ENCODE assay signal across 8 cellular contexts in the genomic region with DNA sequence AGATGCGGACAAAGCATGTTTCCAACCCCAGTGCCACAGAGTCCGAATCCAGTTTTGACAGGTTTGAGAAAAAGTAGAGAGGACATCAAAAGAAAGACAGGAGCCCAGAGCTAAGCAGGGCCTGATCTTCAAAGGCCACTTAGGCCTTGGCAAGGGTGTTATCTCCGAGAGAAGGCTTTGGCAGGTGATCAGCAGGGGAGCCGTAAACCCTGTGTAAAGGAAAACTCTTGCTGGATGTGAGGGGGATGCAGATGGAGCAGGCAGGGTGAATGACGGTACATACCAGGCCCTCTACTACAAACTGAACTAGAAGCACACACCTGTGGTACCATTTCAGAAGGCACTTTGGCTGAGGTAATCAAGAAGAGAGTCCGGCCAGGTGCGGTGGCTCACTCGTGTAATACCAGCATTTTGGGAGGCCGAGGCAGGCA. TPM values are rescaled to one million over a fixed set of nuclear protein-coding genes. Genes with fewer than 3 reads are reported as not detected.
A peak's percentile ranks its signal among the peaks of the same experiment; 100 is the strongest.
DNase-seq lines count a peak whose midpoint lies in the region; ATAC-seq, FAIRE-seq and TF ChIP-seq lines count a peak whose summit lies in the region.

No MANE protein-coding gene starts in this region.

- no peak for DNase-seq in CD8-positive, alpha-beta T cell
- peak; percentile 46 for DNase-seq in NCI-H2029 (lab: John Stamatoyannopoulos, UW)
- DNase-seq in coronary artery (ENCODE audit: low spot score), result no peak
- no peak for DNase-seq in neural progenitor cell (ENCODE audit: low spot score)
- DNase-seq in cerebellar cortex (ENCODE audit: low spot score), result no peak
- no peak for DNase-seq in GM12892 (ENCODE audit: insufficient read length)

- H3F3A ChIP-seq in neural progenitor cell (ENCODE audit: low read depth), result peaks cover 41% of the 10 kb centered on the region

- no peak overlapping the region for H3K27ac ChIP-seq in CD8-positive, alpha-beta T cell (ENCODE audit: low read depth, low read length)
- H3K27ac ChIP-seq in coronary artery (peak overlapping the region; percentile 100), neural progenitor cell (no peak overlapping the region)

- peak overlapping the region; percentile 98 for H3K27ac Mint-ChIP-seq in CD8-positive, alpha-beta T cell
- peak overlapping the region; percentile 99 for H3K27ac Mint-ChIP-seq in neural progenitor cell

- no peaks in the 10 kb centered on the region for H3K27me3 Mint-ChIP-seq in CD8-positive, alpha-beta T cell (ENCODE audit: low read depth)
- H3K27me3 Mint-ChIP-seq in neural progenitor cell (ENCODE audit: insufficient read depth, low read depth), result peaks cover 10% of the 10 kb centered on the region

- peaks cover 32% of the 10 kb centered on the region for H3K4me1 ChIP-seq in CD8-positive, alpha-beta T cell (ENCODE audit: insufficient read depth, low read length)
- H3K4me1 ChIP-seq in neural progenitor cell, result peaks cover 28% of the 10 kb centered on the region

- H3K4me1 Mint-ChIP-seq in CD8-positive, alpha-beta T cell (ENCODE audit: low read depth), result peaks cover 32% of the 10 kb centered on the region
- peaks cover 36% of the 10 kb centered on the region for H3K4me1 Mint-ChIP-seq in neural progenitor cell

- peak overlapping the region; percentile 95 for H3K4me3 Mint-ChIP-seq in CD8-positive, alpha-beta T cell
- H3K4me3 Mint-ChIP-seq in neural progenitor cell, result peak overlapping the region; percentile 99

- peak overlapping the region; percentile 81 for H3K4me2 ChIP-seq in neural progenitor cell

- intact Hi-C loops in CD8-positive, alpha-beta T cell (cut with DNase I, micrococcal nuclease), result loop anchor here in 1 of 2 experiments (10.0 kb wide), 1 partner anchor 1470 kb away; the partner anchor contains the start of gene NHP2

- H3K4me3 ChIP-seq in CD8-positive, alpha-beta T cell (ENCODE audit: low read depth, low read length), result no peak overlapping the region
- H3K4me3 ChIP-seq in coronary artery (peak overlapping the region; percentile 96), neural progenitor cell (peak overlapping the region; percentile 98)

- H4K20me1 ChIP-seq in neural progenitor cell (ENCODE audit: low read depth), result peaks cover 34% of the 10 kb centered on the region

- no peaks in the 10 kb centered on the region for H3K9me3 Mint-ChIP-seq in CD8-positive, alpha-beta T cell
- H3K9me3 Mint-ChIP-seq in neural progenitor cell, result no peaks in the 10 kb centered on the region

- no peak for TF ChIP-seq POLR2A in GM12892 (IDR thresholded peaks at IDR 0.05; ENCODE audit: low read depth, low read length)

- H3K36me3 Mint-ChIP-seq in CD8-positive, alpha-beta T cell, result peaks cover 35% of the 10 kb centered on the region
- peaks cover 35% of the 10 kb centered on the region for H3K36me3 Mint-ChIP-seq in neural progenitor cell

- POLR2A ChIA-PET in CD8-positive, alpha-beta T cell (lab: Charles Lee), result interaction anchor here (2.3 to 3.9 kb wide), 2 partner anchors 53 to 74 kb away, joined by 26 to 46 read pairs; partner anchors contain the start of gene RUFY1

- no peaks in the 10 kb centered on the region for H3K27me3 ChIP-seq in CD8-positive, alpha-beta T cell (ENCODE audit: insufficient read depth, low read length)
- H3K27me3 ChIP-seq in neural progenitor cell, result no peaks in the 10 kb centered on the region

- ATAC-seq in CD8-positive, alpha-beta T cell, result no peak
- no peak for ATAC-seq in HG03354 (IDR thresholded peaks at IDR 0.05; ENCODE audit: poor library complexity, severe bottlenecking, unreplicated experiment)
- ATAC-seq in GM21723 (IDR thresholded peaks at IDR 0.05; ENCODE audit: unreplicated experiment), result no peak

- peaks cover 24% of the 10 kb centered on the region for H3K36me3 ChIP-seq in CD8-positive, alpha-beta T cell (ENCODE audit: insufficient read depth, low read length)
- peaks cover 25% of the 10 kb centered on the region for H3K36me3 ChIP-seq in neural progenitor cell

- H3K9me3 ChIP-seq in CD8-positive, alpha-beta T cell (ENCODE audit: low read length), result no peaks in the 10 kb centered on the region
- H3K9me3 ChIP-seq in neural progenitor cell (ENCODE audit: low read depth), result no peaks in the 10 kb centered on the region

- H3K9ac ChIP-seq in neural progenitor cell, result no peak overlapping the region

- no peak overlapping the region for H2AFZ ChIP-seq in neural progenitor cell (replicated peaks)

- TF ChIP-seq CTCF in CD8-positive, alpha-beta T cell (IDR thresholded peaks at IDR 0.05), result no peak
- TF ChIP-seq CTCF in coronary artery (IDR thresholded peaks at IDR 0.05), result no peak
- TF ChIP-seq CTCF in neural progenitor cell (IDR thresholded peaks at IDR 0.05), result no peak

- FAIRE-seq in GM12892 (lab: Jason Lieb, UNC), result no peak

- CTCF ChIA-PET in CD8-positive, alpha-beta T cell (lab: Charles Lee), result no interaction called here

- H3K79me2 ChIP-seq in neural progenitor cell (ENCODE audit: low read depth), result peaks cover 37% of the 10 kb centered on the region

RNA-seq across cellular contexts. Expression of gene HNRNPH1, which starts 1.4 kb away (rescaled TPM):
- total RNA-seq in CD8-positive, alpha-beta T cell, result 1,000 to 10,000 TPM; 2,565 to 2,635 TPM
- 795 and 1,138 TPM in 2 replicates for total RNA-seq in neural progenitor cell (ENCODE audit: low replicate concordance)
- polyA plus RNA-seq in GM12892 (2012; ENCODE audit: missing spikeins), result 574 TPM

RNA-seq across cellular contexts. Expression of gene CBY3, which starts 56.0 kb away (rescaled TPM):
- total RNA-seq in CD8-positive, alpha-beta T cell, result under 1 TPM in 1 of 2 experiments, not detected in 1; 0.44 TPM
- not detected in 2 replicates for total RNA-seq in neural progenitor cell (ENCODE audit: low replicate concordance)
- not detected for polyA plus RNA-seq in GM12892 (2012; ENCODE audit: missing spikeins)

Comparison
In these comparisons a context has a peak if more than half of its experiments do, and no peak if none do; other contexts are left out.
1. H3K27ac ChIP-seq: peak in coronary artery (2 of 2); none in CD8-positive, alpha-beta T cell (single experiment) and neural progenitor cell (single experiment).